22 cellular contexts compared by ENCODE assay signal in genomic region chr1:15900662-15901279, GRCh38. TPM values are rescaled to one million over a fixed set of nuclear protein-coding genes. Genes with fewer than 3 reads are reported as not detected.
A peak's percentile ranks its signal among the peaks of the same experiment; 100 is the strongest.
DNase-seq lines count a peak whose midpoint lies in the region; ATAC-seq and TF ChIP-seq lines count a peak whose summit lies in the region.
"Had no signal": no experiment of that assay in that cellular context is flagged by ENCODE, and none has a peak within 500 bp of the region (broad histone marks: within the 10 kb centered on the region; RNA-seq: fewer than 3 reads in every experiment).

No MANE protein-coding gene starts in this region.

- no peak overlapping the region for H3K9ac ChIP-seq in mesendoderm (ENCODE audit: low read length)

- H3K36me3 ChIP-seq in mesendoderm (ENCODE audit: control insufficient read depth, insufficient read depth, low read length) (no peaks in the 10 kb centered on the region), upper lobe of right lung (no peaks in the 10 kb centered on the region)

- H3K4me3 Mint-ChIP-seq in activated naive CD8-positive, alpha-beta T cell treated with anti-CD3 and anti-CD28 coated beads, Interleukin-2, amount 10 ng/mL, durations not matched to agents 7 days and 5 days: no peak overlapping the region
- H3K4me3 Mint-ChIP-seq in activated naive CD8-positive, alpha-beta T cell treated with anti-CD3 and anti-CD28 coated beads, Interleukin-2, amount 50 U/mL, for 24 hours: no peak overlapping the region
- H3K4me3 Mint-ChIP-seq: dendritic cell treated with granulocyte-macrophage colony-stimulating factor and Interleukin-4, amounts not matched to agents 40 ng/mL and 50 ng/mL, for 4 days; T-helper 1 cell treated with Interleukin-12 subunit alpha and Interleukin-12 subunit beta and Interleukin-4 antibody, amounts not matched to agents 30 μg/mL and 1 μg/mL, for 36 hours had no signal

- H3K27ac ChIP-seq in coronary artery: peak overlapping the region; percentile 1 to 25
- H3K27ac ChIP-seq in mesendoderm (ENCODE audit: low read depth, low read length): no peak overlapping the region
- no peak overlapping the region for H3K27ac ChIP-seq in upper lobe of right lung

- H3K9me3 ChIP-seq in upper lobe of right lung: no peaks in the 10 kb centered on the region
- H3K9me3 ChIP-seq: heart right ventricle, tibial nerve had no signal

- H3K27ac Mint-ChIP-seq in activated naive CD8-positive, alpha-beta T cell treated with anti-CD3 and anti-CD28 coated beads, Interleukin-2, amount 10 ng/mL, durations not matched to agents 7 days and 5 days: peak overlapping the region; percentile 30
- no peak overlapping the region for H3K27ac Mint-ChIP-seq in activated naive CD8-positive, alpha-beta T cell treated with anti-CD3 and anti-CD28 coated beads, Interleukin-2, amount 50 U/mL, for 24 hours
- H3K27ac Mint-ChIP-seq: dendritic cell treated with granulocyte-macrophage colony-stimulating factor and Interleukin-4, amounts not matched to agents 40 ng/mL and 50 ng/mL, for 4 days; T-helper 1 cell treated with Interleukin-12 subunit alpha and Interleukin-12 subunit beta and Interleukin-4 antibody, amounts not matched to agents 30 μg/mL and 1 μg/mL, for 36 hours had no signal

- H4K5ac ChIP-seq in mesendoderm (ENCODE audit: low read length): no peak overlapping the region

- H3K4me1 ChIP-seq in mesendoderm (ENCODE audit: control insufficient read depth, low read depth, low read length) (peaks cover 3% of the 10 kb centered on the region), upper lobe of right lung (peaks cover 32% of the 10 kb centered on the region)

- peaks cover 15% of the 10 kb centered on the region for H3K4me1 Mint-ChIP-seq in activated naive CD8-positive, alpha-beta T cell treated with anti-CD3 and anti-CD28 coated beads, Interleukin-2, amount 10 ng/mL, durations not matched to agents 7 days and 5 days
- peaks cover 54% of the 10 kb centered on the region for H3K4me1 Mint-ChIP-seq in activated naive CD8-positive, alpha-beta T cell treated with anti-CD3 and anti-CD28 coated beads, Interleukin-2, amount 50 U/mL, for 24 hours

- H2AK5ac ChIP-seq in mesendoderm (ENCODE audit: low read length): no peak overlapping the region

- no peak for ATAC-seq in activated naive CD8-positive, alpha-beta T cell treated with anti-CD3 and anti-CD28 coated beads, Interleukin-2, amount 10 ng/mL, durations not matched to agents 7 days and 5 days (ENCODE audit: low read depth)
- ATAC-seq in activated naive CD8-positive, alpha-beta T cell treated with anti-CD3 and anti-CD28 coated beads, Interleukin-2, amount 50 U/mL, for 24 hours: no peak
- peak; percentile 79 for ATAC-seq in upper lobe of right lung
- ATAC-seq in HG02798 (IDR thresholded peaks at IDR 0.05; ENCODE audit: poor library complexity, unreplicated experiment): no peak
- ATAC-seq: esophagus mucosa, Right ventricle myocardium inferior had no signal

- no peak overlapping the region for H3K23ac ChIP-seq in mesendoderm (ENCODE audit: low read length)

- H3K36me3 Mint-ChIP-seq in activated naive CD8-positive, alpha-beta T cell treated with anti-CD3 and anti-CD28 coated beads, Interleukin-2, amount 10 ng/mL, durations not matched to agents 7 days and 5 days: peaks cover 23% of the 10 kb centered on the region
- H3K36me3 Mint-ChIP-seq in activated naive CD8-positive, alpha-beta T cell treated with anti-CD3 and anti-CD28 coated beads, Interleukin-2, amount 50 U/mL, for 24 hours (ENCODE audit: low read depth): peaks cover 17% of the 10 kb centered on the region

- no peaks in the 10 kb centered on the region for H3K27me3 Mint-ChIP-seq in activated naive CD8-positive, alpha-beta T cell treated with anti-CD3 and anti-CD28 coated beads, Interleukin-2, amount 10 ng/mL, durations not matched to agents 7 days and 5 days
- H3K27me3 Mint-ChIP-seq in activated naive CD8-positive, alpha-beta T cell treated with anti-CD3 and anti-CD28 coated beads, Interleukin-2, amount 50 U/mL, for 24 hours: no peaks in the 10 kb centered on the region
- H3K27me3 Mint-ChIP-seq: dendritic cell treated with granulocyte-macrophage colony-stimulating factor and Interleukin-4, amounts not matched to agents 40 ng/mL and 50 ng/mL, for 4 days had no signal

- DNase-seq in activated naive CD8-positive, alpha-beta T cell treated with anti-CD3 and anti-CD28 coated beads, Interleukin-2, amount 10 ng/mL, durations not matched to agents 7 days and 5 days: no peak
- DNase-seq in activated naive CD8-positive, alpha-beta T cell treated with anti-CD3 and anti-CD28 coated beads, Interleukin-2, amount 50 U/mL, for 24 hours: no peak
- DNase-seq in coronary artery (ENCODE audit: low spot score) (no peak), mesendoderm (peak; percentile 28), upper lobe of right lung (no peak), NOMO-1 treated with dmso at 0.1 percent for 144 hours (lab: John Stamatoyannopoulos, UW; ENCODE audit: unreplicated experiment) (no peak), cerebellar nuclear complex (lab: John Stamatoyannopoulos, UW) (no peak)
- DNase-seq: ACHN; activated CD4-positive, CD25-positive, alpha-beta regulatory T cell; activated CD8-positive, alpha-beta memory T cell treated with anti-CD3 and anti-CD28 coated beads for 24 hours; aorta; heart right ventricle; islet precursor cell; NCI-H1092; occipital lobe had no signal

- no peak overlapping the region for H3K4ac ChIP-seq in mesendoderm (ENCODE audit: low read depth, low read length)

- no peak overlapping the region for H3K56ac ChIP-seq in mesendoderm (ENCODE audit: low read length)

- TF ChIP-seq CTCF in coronary artery (IDR thresholded peaks at IDR 0.05) (no peak), upper lobe of right lung (IDR thresholded peaks at IDR 0.05) (no peak)

- H3K18ac ChIP-seq in mesendoderm (ENCODE audit: low read length): peak overlapping the region; percentile 28

- intact Hi-C loops in upper lobe of right lung (cut with DNase I): no loop called here

- peaks cover 39% of the 10 kb centered on the region for H3K79me2 ChIP-seq in mesendoderm (ENCODE audit: control insufficient read depth, insufficient read depth, low read length)

- WGBS in mesendoderm (ENCODE audit: extremely low coverage, insufficient coverage, low lambda C conversion rate): no CpG with 5 or more reads among the region's 8 CpGs

- no peak overlapping the region for H2BK15ac ChIP-seq in mesendoderm (replicated peaks; ENCODE audit: low read depth)

- no peak overlapping the region for H3K4me2 ChIP-seq in mesendoderm (ENCODE audit: low read length)

- H3K79me1 ChIP-seq in mesendoderm (ENCODE audit: low read length): peaks cover 11% of the 10 kb centered on the region

- H4K8ac ChIP-seq in mesendoderm (ENCODE audit: low read depth, low read length): peak overlapping the region; percentile 5

- H3K27me3 ChIP-seq in mesendoderm (ENCODE audit: insufficient read depth, low read length, poor library complexity): no peaks in the 10 kb centered on the region
- H3K27me3 ChIP-seq in upper lobe of right lung: no peaks in the 10 kb centered on the region
- H3K27me3 ChIP-seq: heart right ventricle, tibial nerve had no signal

- no peak overlapping the region for H2BK120ac ChIP-seq in mesendoderm (ENCODE audit: low read depth, low read length)

- no peaks in the 10 kb centered on the region for H3K9me3 Mint-ChIP-seq in activated naive CD8-positive, alpha-beta T cell treated with anti-CD3 and anti-CD28 coated beads, Interleukin-2, amount 10 ng/mL, durations not matched to agents 7 days and 5 days
- no peaks in the 10 kb centered on the region for H3K9me3 Mint-ChIP-seq in activated naive CD8-positive, alpha-beta T cell treated with anti-CD3 and anti-CD28 coated beads, Interleukin-2, amount 50 U/mL, for 24 hours
- H3K9me3 Mint-ChIP-seq: dendritic cell treated with granulocyte-macrophage colony-stimulating factor and Interleukin-4, amounts not matched to agents 40 ng/mL and 50 ng/mL, for 4 days; T-helper 1 cell treated with Interleukin-12 subunit alpha and Interleukin-12 subunit beta and Interleukin-4 antibody, amounts not matched to agents 30 μg/mL and 1 μg/mL, for 36 hours had no signal

- H3K4me3 ChIP-seq in coronary artery (no peak overlapping the region), mesendoderm (ENCODE audit: low read length) (no peak overlapping the region), upper lobe of right lung (no peak overlapping the region)
- H3K4me3 ChIP-seq: heart right ventricle, skin epidermis, tibial nerve had no signal

- no peak overlapping the region for H2BK5ac ChIP-seq in mesendoderm (ENCODE audit: low read length)

- POLR2A ChIA-PET in activated naive CD8-positive, alpha-beta T cell treated with anti-CD3 and anti-CD28 coated beads, Interleukin-2, amount 10 ng/mL, durations not matched to agents 7 days and 5 days (lab: Charles Lee): interaction anchor here (1.1 kb wide), 1 partner anchor 67 kb away, joined by 3 read pairs; no protein-coding TSS in a partner anchor

RNA-seq across cellular contexts. Expression of gene SPEN, which starts 53.3 kb away (rescaled TPM):
- total RNA-seq in activated naive CD8-positive, alpha-beta T cell treated with anti-CD3 and anti-CD28 coated beads, Interleukin-2, amount 10 ng/mL, durations not matched to agents 7 days and 5 days: 10 to 100 TPM; 68.8 to 69.8 TPM
- polyA plus RNA-seq in mesendoderm (2013, experiment 1 of 2): 15.8 TPM
- 15.8 TPM for polyA plus RNA-seq in mesendoderm (2013, experiment 2 of 2)
- 53.1 TPM for total RNA-seq in upper lobe of right lung

Comparison
In these comparisons a context has a peak if more than half of its experiments do, and no peak if none do; other contexts are left out.
1. H3K27ac ChIP-seq: peak in coronary artery (2 of 2); none in mesendoderm (single experiment) and upper lobe of right lung (single experiment).